8 cellular contexts compared by ENCODE assay signal in genomic region chr5:65037845-65038815, GRCh38.
A peak's percentile ranks its signal among the peaks of the same experiment; 100 is the strongest.
DNase-seq lines count a peak whose midpoint lies in the region; ATAC-seq and TF ChIP-seq lines count a peak whose summit lies in the region.

No MANE protein-coding gene starts in this region.

- H3K4me1 ChIP-seq in Loucy (ENCODE audit: insufficient read depth, low read length, poor library complexity, severe bottlenecking) (peaks cover 22% of the 10 kb centered on the region), osteoblast (ENCODE audit: insufficient read depth, low read length) (peaks cover 40% of the 10 kb centered on the region)

- intact Hi-C loops in activated CD4-positive, alpha-beta T cell treated with anti-CD3 and anti-CD28 coated beads for 36 hours (cut with DNase I, micrococcal nuclease), result loop anchor here (2.0 to 5.0 kb wide), 5 partner anchors 65 to 524 kb away; partner anchors contain the start of genes ADAMTS6 (in 1 of the 2), CENPK (in 1 of the 2) and PPWD1 (in 1 of the 2)

- no peaks in the 10 kb centered on the region for H3K9me2 ChIP-seq in Loucy (replicated peaks; ENCODE audit: low read depth, low read length)

- CTCF ChIA-PET in activated CD4-positive, alpha-beta T cell treated with anti-CD3 and anti-CD28 coated beads for 36 hours (lab: Charles Lee), result interaction anchor here (0.6 kb wide), 1 partner anchor 158 kb away, joined by 3 read pairs; no protein-coding TSS in a partner anchor

- no peaks in the 10 kb centered on the region for H3F3A ChIP-seq in Loucy (ENCODE audit: low read depth)

- H3K4me2 ChIP-seq in Loucy (ENCODE audit: low read depth, low read length, poor library complexity, severe bottlenecking) (no peak overlapping the region), osteoblast (ENCODE audit: insufficient read depth, low read length) (no peak overlapping the region)

- H3K4me3 ChIP-seq in Loucy (ENCODE audit: low read length, poor library complexity, severe bottlenecking), result no peak overlapping the region
- H3K4me3 ChIP-seq in choroid plexus epithelial cell (ENCODE audit: low read depth, low read length), result no peak overlapping the region
- no peak overlapping the region for H3K4me3 ChIP-seq in osteoblast (ENCODE audit: insufficient read depth, low read length)

- H3K36me3 ChIP-seq in Loucy (ENCODE audit: insufficient read depth, low read length), result no peaks in the 10 kb centered on the region
- no peaks in the 10 kb centered on the region for H3K36me3 ChIP-seq in osteoblast (ENCODE audit: insufficient read depth, low read length)

- no peak overlapping the region for H3K9ac ChIP-seq in Loucy (ENCODE audit: low read depth, low read length, poor library complexity, severe bottlenecking)

- ATAC-seq in activated CD4-positive, alpha-beta T cell treated with anti-CD3 and anti-CD28 coated beads for 36 hours, result no peak

- TF ChIP-seq CTCF in Loucy (conservative IDR thresholded peaks at IDR 0.05; ENCODE audit: low read length) (peak; percentile 59), choroid plexus epithelial cell (conservative IDR thresholded peaks at IDR 0.05; ENCODE audit: low read depth, low read length) (peak; percentile 61), osteoblast (IDR thresholded peaks at IDR 0.05; ENCODE audit: extremely low read depth, low read depth, low read length) (peak; percentile 21)

- no peaks in the 10 kb centered on the region for H3K9me3 Mint-ChIP-seq in activated CD4-positive, alpha-beta T cell treated with anti-CD3 and anti-CD28 coated beads for 36 hours (ENCODE audit: low read depth)

- H3K27me3 ChIP-seq in Loucy (ENCODE audit: insufficient read depth, low read length, poor library complexity, severe bottlenecking) (no peaks in the 10 kb centered on the region), osteoblast (ENCODE audit: insufficient read depth, low read length) (no peaks in the 10 kb centered on the region)

- peaks cover 24% of the 10 kb centered on the region for H3K4me1 Mint-ChIP-seq in activated CD4-positive, alpha-beta T cell treated with anti-CD3 and anti-CD28 coated beads for 36 hours

- no peaks in the 10 kb centered on the region for H3K9me3 ChIP-seq in Loucy (ENCODE audit: insufficient read depth, low read depth, low read length)
- H3K9me3 ChIP-seq in osteoblast (ENCODE audit: low read depth, low read length), result no peaks in the 10 kb centered on the region

- no peak overlapping the region for H3K27ac Mint-ChIP-seq in activated CD4-positive, alpha-beta T cell treated with anti-CD3 and anti-CD28 coated beads for 36 hours

- no peaks in the 10 kb centered on the region for H3K27me3 Mint-ChIP-seq in activated CD4-positive, alpha-beta T cell treated with anti-CD3 and anti-CD28 coated beads for 36 hours

- no peak overlapping the region for H3K4me3 Mint-ChIP-seq in activated CD4-positive, alpha-beta T cell treated with anti-CD3 and anti-CD28 coated beads for 36 hours

- H4K20me1 ChIP-seq in Loucy (ENCODE audit: insufficient read depth, low read length, poor library complexity, severe bottlenecking) (no peaks in the 10 kb centered on the region), osteoblast (ENCODE audit: insufficient read depth, low read length) (no peaks in the 10 kb centered on the region)

- POLR2A ChIA-PET in activated CD4-positive, alpha-beta T cell treated with anti-CD3 and anti-CD28 coated beads for 36 hours (lab: Charles Lee), result no interaction called here

- H3K36me3 Mint-ChIP-seq in activated CD4-positive, alpha-beta T cell treated with anti-CD3 and anti-CD28 coated beads for 36 hours (ENCODE audit: low read depth), result no peaks in the 10 kb centered on the region

- H2AFZ ChIP-seq in Loucy (ENCODE audit: low read length), result peak overlapping the region; percentile 24; the same call in 1 of the 2 replicates
- peak overlapping the region; percentile 70 for H2AFZ ChIP-seq in osteoblast (ENCODE audit: low read length)

- DNase-seq in DMS 273 (lab: John Stamatoyannopoulos, UW; ENCODE audit: unreplicated experiment) (peak; percentile 64), DMS 273 treated with DMSO at 0.1 percent for 48 hours (lab: John Stamatoyannopoulos, UW) (no peak), choroid plexus epithelial cell (ENCODE audit: low read depth) (peak; percentile 24), osteoblast (ENCODE audit: insufficient read length, low spot score, missing footprints) (peak; percentile 74), anterior cingulate cortex (lab: John Stamatoyannopoulos, UW) (no peak), NCI-H2171 (lab: John Stamatoyannopoulos, UW) (no peak)
- no peak for DNase-seq in activated CD4-positive, alpha-beta T cell treated with anti-CD3 and anti-CD28 coated beads for 36 hours

- no peaks in the 10 kb centered on the region for H3K79me2 ChIP-seq in Loucy (ENCODE audit: insufficient read depth, low read length)
- H3K79me2 ChIP-seq in osteoblast (ENCODE audit: insufficient read depth, low read length), result no peaks in the 10 kb centered on the region

- peak overlapping the region; percentile 94 for H3K27ac ChIP-seq in osteoblast (ENCODE audit: low read depth, low read length)

Comparison
In these comparisons a context has a peak if more than half of its experiments do, and no peak if none do; other contexts are left out.
1. DNase-seq: peak in DMS 273 (single experiment), choroid plexus epithelial cell (single experiment) and osteoblast (single experiment); none in DMS 273 treated with DMSO at 0.1 percent for 48 hours (single experiment), anterior cingulate cortex (0 of 58), NCI-H2171 (single experiment) and activated CD4-positive, alpha-beta T cell treated with anti-CD3 and anti-CD28 coated beads for 36 hours (single experiment).
2. Peak in every context shown above with its lines, with median percentiles within 50 percentile points of each other: CTCF ChIP-seq.